ENCODE assay signal across 2 cellular contexts in genomic region chr7:36281945-36282727, GRCh38.
TF ChIP-seq lines count a peak whose summit lies in the region.

No MANE protein-coding gene starts in this region.

TF ChIP-seq in IMR-90, 13 proteins besides CTCF, POLR2A, EP300 and RAD21:
- no peak for TF ChIP-seq RCOR1 (IDR thresholded peaks at IDR 0.05; ENCODE audit: insufficient replicate concordance, low read length)
- TF ChIP-seq, protein P1, sequence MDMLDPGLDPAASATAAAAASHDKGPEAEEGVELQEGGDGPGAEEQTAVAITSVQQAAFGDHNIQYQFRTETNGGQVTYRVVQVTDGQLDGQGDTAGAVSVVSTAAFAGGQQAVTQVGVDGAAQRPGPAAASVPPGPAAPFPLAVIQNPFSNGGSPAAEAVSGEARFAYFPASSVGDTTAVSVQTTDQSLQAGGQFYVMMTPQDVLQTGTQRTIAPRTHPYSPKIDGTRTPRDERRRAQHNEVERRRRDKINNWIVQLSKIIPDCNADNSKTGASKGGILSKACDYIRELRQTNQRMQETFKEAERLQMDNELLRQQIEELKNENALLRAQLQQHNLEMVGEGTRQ (IDR thresholded peaks at IDR 0.05; ENCODE audit: low read depth, low read length) = no peak
- TF ChIP-seq CEBPB (IDR thresholded peaks at IDR 0.05; ENCODE audit: low read depth, low read length) = no peak
- no peak for TF ChIP-seq MAZ (IDR thresholded peaks at IDR 0.05; ENCODE audit: borderline replicate concordance, low read depth, low read length)
- TF ChIP-seq RFX5 (IDR thresholded peaks at IDR 0.05; ENCODE audit: low read depth, low read length) = no peak
- TF ChIP-seq, protein P2, sequence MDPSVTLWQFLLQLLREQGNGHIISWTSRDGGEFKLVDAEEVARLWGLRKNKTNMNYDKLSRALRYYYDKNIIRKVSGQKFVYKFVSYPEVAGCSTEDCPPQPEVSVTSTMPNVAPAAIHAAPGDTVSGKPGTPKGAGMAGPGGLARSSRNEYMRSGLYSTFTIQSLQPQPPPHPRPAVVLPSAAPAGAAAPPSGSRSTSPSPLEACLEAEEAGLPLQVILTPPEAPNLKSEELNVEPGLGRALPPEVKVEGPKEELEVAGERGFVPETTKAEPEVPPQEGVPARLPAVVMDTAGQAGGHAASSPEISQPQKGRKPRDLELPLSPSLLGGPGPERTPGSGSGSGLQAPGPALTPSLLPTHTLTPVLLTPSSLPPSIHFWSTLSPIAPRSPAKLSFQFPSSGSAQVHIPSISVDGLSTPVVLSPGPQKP (IDR thresholded peaks at IDR 0.05; ENCODE audit: borderline replicate concordance, low read depth, low read length) = no peak
- TF ChIP-seq BHLHE40 (IDR thresholded peaks at IDR 0.05; ENCODE audit: low read depth, low read length) = no peak
- no peak for TF ChIP-seq FOS (IDR thresholded peaks at IDR 0.05; ENCODE audit: low read depth, low read length)
- no peak for TF ChIP-seq NFE2L2 (IDR thresholded peaks at IDR 0.05; ENCODE audit: low read depth, low read length)
- no peak for TF ChIP-seq SMC3 (IDR thresholded peaks at IDR 0.05; ENCODE audit: low read depth, low read length)
- TF ChIP-seq MAFK (IDR thresholded peaks at IDR 0.05; ENCODE audit: low read depth, low read length) = no peak
- TF ChIP-seq MXI1 (IDR thresholded peaks at IDR 0.05; ENCODE audit: borderline replicate concordance, low read depth, low read length) = no peak
- TF ChIP-seq CHD1 (IDR thresholded peaks at IDR 0.05; ENCODE audit: low read depth, low read length) = no peak
TF ChIP-seq in IMR-90: peak in this region for 0.

TF ChIP-seq in K562, 482 proteins besides CTCF, POLR2A, EP300 and RAD21:
- TF ChIP-seq C11orf30 (IDR thresholded peaks at IDR 0.05; ENCODE audit: low read depth) (peak; percentile 56), ASH1L (IDR thresholded peaks at IDR 0.05; ENCODE audit: borderline replicate concordance, low read depth, partially characterized antibody) (no peak), MAFF (IDR thresholded peaks at IDR 0.05; ENCODE audit: low read length) (peak; percentile 2; the same call in 1 of the 2 replicates), ZNF316 (IDR thresholded peaks at IDR 0.05) (peak; percentile 15; the same call in 1 of the 2 replicates), JUND (IDR thresholded peaks at IDR 0.05; ENCODE audit: borderline replicate concordance, low read depth, low read length) (no peak), JUND (tag; IDR thresholded peaks at IDR 0.05; ENCODE audit: borderline replicate concordance, low read depth, low read length) (peak; percentile 47; the same call in 1 of the 3 replicates), HMG20A (CRISPR knock-in tag; conservative IDR thresholded peaks at IDR 0.05) (no peak), MAFG (tag; conservative IDR thresholded peaks at IDR 0.05) (peak; percentile 75), NFE2 (IDR thresholded peaks at IDR 0.05; ENCODE audit: low read depth) (peak; percentile 75), E2F3 (CRISPR knock-in tag; IDR thresholded peaks at IDR 0.05) (no peak), PHB2 (IDR thresholded peaks at IDR 0.05; ENCODE audit: low read depth) (no peak), NR4A1 (CRISPR knock-in tag; IDR thresholded peaks at IDR 0.05) (no peak), NR4A1 (tag; IDR thresholded peaks at IDR 0.05) (0 out of 2 replicates have a peak, but pooled peaks have one; percentile 31), FOXA3 (CRISPR knock-in tag; conservative IDR thresholded peaks at IDR 0.05 in 1 of 2, IDR thresholded peaks at IDR 0.05 in 1 of 2) (no peak), FOSL1 (tag; conservative IDR thresholded peaks at IDR 0.05) (peak; percentile 58; the same call in 1 of the 2 replicates), GATAD2B (IDR thresholded peaks at IDR 0.05; ENCODE audit: borderline replicate concordance) (no peak), SRSF3 (IDR thresholded peaks at IDR 0.05; ENCODE audit: insufficient read depth, low read length) (no peak)
- TF ChIP-seq, protein P3, sequence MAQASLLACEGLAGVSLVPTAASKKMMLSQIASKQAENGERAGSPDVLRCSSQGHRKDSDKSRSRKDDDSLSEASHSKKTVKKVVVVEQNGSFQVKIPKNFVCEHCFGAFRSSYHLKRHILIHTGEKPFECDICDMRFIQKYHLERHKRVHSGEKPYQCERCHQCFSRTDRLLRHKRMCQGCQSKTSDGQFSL (CRISPR knock-in tag; IDR thresholded peaks at IDR 0.05) = no peak
- TF ChIP-seq, protein P3 (tag; IDR thresholded peaks at IDR 0.05) = no peak
- TF ChIP-seq, protein P4, sequence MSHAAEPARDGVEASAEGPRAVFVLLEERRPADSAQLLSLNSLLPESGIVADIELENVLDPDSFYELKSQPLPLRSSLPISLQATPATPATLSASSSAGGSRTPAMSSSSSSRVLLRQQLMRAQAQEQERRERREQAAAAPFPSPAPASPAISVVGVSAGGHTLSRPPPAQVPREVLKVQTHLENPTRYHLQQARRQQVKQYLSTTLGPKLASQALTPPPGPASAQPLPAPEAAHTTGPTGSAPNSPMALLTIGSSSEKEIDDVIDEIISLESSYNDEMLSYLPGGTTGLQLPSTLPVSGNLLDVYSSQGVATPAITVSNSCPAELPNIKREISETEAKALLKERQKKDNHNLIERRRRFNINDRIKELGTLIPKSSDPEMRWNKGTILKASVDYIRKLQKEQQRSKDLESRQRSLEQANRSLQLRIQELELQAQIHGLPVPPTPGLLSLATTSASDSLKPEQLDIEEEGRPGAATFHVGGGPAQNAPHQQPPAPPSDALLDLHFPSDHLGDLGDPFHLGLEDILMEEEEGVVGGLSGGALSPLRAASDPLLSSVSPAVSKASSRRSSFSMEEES (CRISPR knock-in tag; IDR thresholded peaks at IDR 0.05) = no peak
- TF ChIP-seq, protein P5, sequence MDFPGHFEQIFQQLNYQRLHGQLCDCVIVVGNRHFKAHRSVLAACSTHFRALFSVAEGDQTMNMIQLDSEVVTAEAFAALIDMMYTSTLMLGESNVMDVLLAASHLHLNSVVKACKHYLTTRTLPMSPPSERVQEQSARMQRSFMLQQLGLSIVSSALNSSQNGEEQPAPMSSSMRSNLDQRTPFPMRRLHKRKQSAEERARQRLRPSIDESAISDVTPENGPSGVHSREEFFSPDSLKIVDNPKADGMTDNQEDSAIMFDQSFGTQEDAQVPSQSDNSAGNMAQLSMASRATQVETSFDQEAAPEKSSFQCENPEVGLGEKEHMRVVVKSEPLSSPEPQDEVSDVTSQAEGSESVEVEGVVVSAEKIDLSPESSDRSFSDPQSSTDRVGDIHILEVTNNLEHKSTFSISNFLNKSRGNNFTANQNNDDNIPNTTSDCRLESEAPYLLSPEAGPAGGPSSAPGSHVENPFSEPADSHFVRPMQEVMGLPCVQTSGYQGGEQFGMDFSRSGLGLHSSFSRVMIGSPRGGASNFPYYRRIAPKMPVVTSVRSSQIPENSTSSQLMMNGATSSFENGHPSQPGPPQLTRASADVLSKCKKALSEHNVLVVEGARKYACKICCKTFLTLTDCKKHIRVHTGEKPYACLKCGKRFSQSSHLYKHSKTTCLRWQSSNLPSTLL (IDR thresholded peaks at IDR 0.05) = no peak
- TF ChIP-seq, protein P6, sequence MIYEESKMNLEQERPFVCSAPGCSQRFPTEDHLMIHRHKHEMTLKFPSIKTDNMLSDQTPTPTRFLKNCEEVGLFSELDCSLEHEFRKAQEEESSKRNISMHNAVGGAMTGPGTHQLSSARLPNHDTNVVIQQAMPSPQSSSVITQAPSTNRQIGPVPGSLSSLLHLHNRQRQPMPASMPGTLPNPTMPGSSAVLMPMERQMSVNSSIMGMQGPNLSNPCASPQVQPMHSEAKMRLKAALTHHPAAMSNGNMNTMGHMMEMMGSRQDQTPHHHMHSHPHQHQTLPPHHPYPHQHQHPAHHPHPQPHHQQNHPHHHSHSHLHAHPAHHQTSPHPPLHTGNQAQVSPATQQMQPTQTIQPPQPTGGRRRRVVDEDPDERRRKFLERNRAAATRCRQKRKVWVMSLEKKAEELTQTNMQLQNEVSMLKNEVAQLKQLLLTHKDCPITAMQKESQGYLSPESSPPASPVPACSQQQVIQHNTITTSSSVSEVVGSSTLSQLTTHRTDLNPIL (CRISPR knock-in tag; IDR thresholded peaks at IDR 0.05) = no peak
